In genomic region chr13:82688400-82688999, GRCh38 we compare ENCODE assay signal across 8 cellular contexts.
DNase-seq lines count a peak whose midpoint lies in the region; ATAC-seq and TF ChIP-seq lines count a peak whose summit lies in the region.

No MANE protein-coding gene starts in this region.

- 19% methylated on average over 2 of the region's 2 CpGs for WGBS in prostate gland

- no peaks in the 10 kb centered on the region for H3K9me3 ChIP-seq in prostate gland

- no peak for TF ChIP-seq POLR2A in prostate gland (IDR thresholded peaks at IDR 0.05)

- intact Hi-C loops in prostate gland (cut with DNase I): no loop called here

- no peak overlapping the region for H3K27ac ChIP-seq in prostate gland

- DNase-seq in HCEC 1CT: peak; percentile 38
- DNase-seq in OCI-M1 (lab: John Stamatoyannopoulos, UW): peak; percentile 88
- DNase-seq in fibroblast of mammary gland (ENCODE audit: low read depth): peak; percentile 33
- DNase-seq in HuH-7 (ENCODE audit: low spot score): no peak
- no peak for DNase-seq in prostate gland (ENCODE audit: low spot score)
- no peak for DNase-seq in DMS153 (lab: John Stamatoyannopoulos, UW)
- DNase-seq in occipital lobe (lab: John Stamatoyannopoulos, UW): no peak

- no peaks in the 10 kb centered on the region for H3K4me1 ChIP-seq in prostate gland (replicated peaks)

- H3K4me3 ChIP-seq in fibroblast of mammary gland (ENCODE audit: control insufficient read depth, low read depth, low read length) (peak overlapping the region; percentile 38), prostate gland (no peak overlapping the region)

- TF ChIP-seq CTCF in fibroblast of mammary gland (conservative IDR thresholded peaks at IDR 0.05; ENCODE audit: control insufficient read depth, insufficient read depth, low read depth, low read length): no peak
- TF ChIP-seq CTCF in prostate gland (IDR thresholded peaks at IDR 0.05): no peak

- H3K36me3 ChIP-seq in prostate gland: no peaks in the 10 kb centered on the region

- peak; percentile 73 for ATAC-seq in GM18499 (IDR thresholded peaks at IDR 0.05; ENCODE audit: insufficient read depth, unreplicated experiment)

- H3K27me3 ChIP-seq in prostate gland (replicated peaks; ENCODE audit: insufficient read depth): no peaks in the 10 kb centered on the region

Comparison
In these comparisons a context has a peak if more than half of its experiments do, and no peak if none do; other contexts are left out.
1. DNase-seq: peak in HCEC 1CT (single experiment), OCI-M1 (single experiment) and fibroblast of mammary gland (single experiment); none in HuH-7 (single experiment), prostate gland (single experiment), DMS153 (single experiment) and occipital lobe (single experiment).